In the genomic region with DNA sequence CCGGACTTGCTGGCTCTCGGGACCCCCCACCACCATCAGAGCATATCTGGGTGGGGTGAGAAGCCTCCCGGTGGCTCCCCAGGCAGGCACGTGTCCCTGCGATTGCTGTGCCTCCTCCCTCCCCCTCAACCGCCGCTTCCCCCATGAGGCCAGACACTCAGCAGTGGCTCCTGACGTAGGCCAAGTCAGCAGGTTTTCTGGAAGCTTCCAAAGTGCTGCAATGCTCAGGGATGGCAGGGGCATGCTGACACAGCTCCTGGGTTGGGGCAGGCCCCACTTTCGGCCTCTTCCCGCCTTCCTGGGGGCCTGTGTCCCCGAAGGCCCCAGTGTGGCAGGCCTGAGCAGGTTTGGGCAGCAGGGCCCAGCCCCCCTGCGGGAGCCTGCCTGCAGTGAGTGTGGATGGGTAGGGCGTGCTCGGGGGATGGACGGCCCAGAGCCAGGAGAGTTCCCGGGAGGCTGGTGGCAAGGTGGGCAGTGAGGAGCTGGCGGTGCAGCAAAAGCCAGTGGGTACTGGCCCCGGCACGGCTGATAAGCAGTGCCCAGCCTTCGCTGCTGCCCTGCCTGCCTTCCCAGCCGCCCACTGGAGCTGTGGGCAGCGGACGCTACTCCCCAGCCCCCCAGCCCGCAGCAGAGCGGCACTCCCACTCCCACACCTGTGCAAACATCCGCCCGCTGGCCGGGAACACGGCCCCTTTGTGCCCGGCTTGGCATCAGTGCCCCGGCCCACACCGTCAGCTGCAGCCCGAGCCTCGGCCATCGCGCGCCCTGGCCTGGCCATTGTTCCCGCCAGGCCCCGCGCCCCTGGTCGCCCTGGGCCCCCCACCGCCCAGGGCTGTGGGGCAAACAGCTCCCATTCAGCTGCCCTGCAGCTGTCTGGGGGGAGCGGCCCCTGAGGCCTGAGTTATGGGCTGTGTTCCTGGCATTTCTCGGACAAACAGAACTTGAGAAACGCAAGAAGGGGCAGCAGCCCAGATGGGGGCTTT, we compare ENCODE assay signal across 1 cellular context.
TF ChIP-seq lines count a peak whose summit lies in the region.

No MANE protein-coding gene starts in this region.

TF ChIP-seq in K562, 482 proteins besides CTCF, POLR2A, EP300 and RAD21 (continued from another document and continues in another):
- TF ChIP-seq VEZF1 (CRISPR knock-in tag; IDR thresholded peaks at IDR 0.05) (peak; percentile 74), WHSC1 (IDR thresholded peaks at IDR 0.05; ENCODE audit: low read length) (no peak), ZKSCAN3 (CRISPR knock-in tag; IDR thresholded peaks at IDR 0.05) (no peak), ZNF217 (CRISPR knock-in tag; IDR thresholded peaks at IDR 0.05) (no peak), ZNF384 (IDR thresholded peaks at IDR 0.05; ENCODE audit: low read depth, low read length) (no peak), PYGO2 (tag; IDR thresholded peaks at IDR 0.05) (no peak), RNF2 (IDR thresholded peaks at IDR 0.05) (peak; percentile 40; the same call in 1 of the 2 replicates), RUNX1 (IDR thresholded peaks at IDR 0.05; ENCODE audit: low read depth) (no peak), ZNF507 (tag; conservative IDR thresholded peaks at IDR 0.05) (no peak), MAFG (tag; conservative IDR thresholded peaks at IDR 0.05) (no peak), PHF8 (IDR thresholded peaks at IDR 0.05; ENCODE audit: borderline replicate concordance, low read length) (no peak), SMARCB1 (IDR thresholded peaks at IDR 0.05; ENCODE audit: insufficient read length, low read depth) (no peak), BHLHE40 (IDR thresholded peaks at IDR 0.05; ENCODE audit: low read length) (peak; percentile 83), RBM17 (IDR thresholded peaks at IDR 0.05; ENCODE audit: borderline replicate concordance, low read depth, low read length) (no peak), CREB1 (IDR thresholded peaks at IDR 0.05) (no peak), CREB1 (CRISPR knock-in tag; IDR thresholded peaks at IDR 0.05) (peak; percentile 45; the same call in 1 of the 2 replicates), NFE2 (IDR thresholded peaks at IDR 0.05; ENCODE audit: low read depth) (peak; percentile 49; the same call in 1 of the 2 replicates), CREM (IDR thresholded peaks at IDR 0.05; ENCODE audit: low read depth) (peak; percentile 74), NCOA4 (IDR thresholded peaks at IDR 0.05; ENCODE audit: partially characterized antibody) (no peak), ZNF830 (CRISPR knock-in tag; IDR thresholded peaks at IDR 0.05) (no peak), BCLAF1 (IDR thresholded peaks at IDR 0.05; ENCODE audit: borderline replicate concordance in 1 of 2, control insufficient read depth in 1 of 2, low read depth in 2 of 2, low read length in 1 of 2) (no peak), SMARCC2 (IDR thresholded peaks at IDR 0.05; ENCODE audit: low read depth) (no peak), ZNF23 (CRISPR knock-in tag; IDR thresholded peaks at IDR 0.05) (no peak), TCF7 (IDR thresholded peaks at IDR 0.05; ENCODE audit: borderline replicate concordance) (no peak), CXXC5 (CRISPR knock-in tag; IDR thresholded peaks at IDR 0.05) (no peak)
- TF ChIP-seq, protein P1, sequence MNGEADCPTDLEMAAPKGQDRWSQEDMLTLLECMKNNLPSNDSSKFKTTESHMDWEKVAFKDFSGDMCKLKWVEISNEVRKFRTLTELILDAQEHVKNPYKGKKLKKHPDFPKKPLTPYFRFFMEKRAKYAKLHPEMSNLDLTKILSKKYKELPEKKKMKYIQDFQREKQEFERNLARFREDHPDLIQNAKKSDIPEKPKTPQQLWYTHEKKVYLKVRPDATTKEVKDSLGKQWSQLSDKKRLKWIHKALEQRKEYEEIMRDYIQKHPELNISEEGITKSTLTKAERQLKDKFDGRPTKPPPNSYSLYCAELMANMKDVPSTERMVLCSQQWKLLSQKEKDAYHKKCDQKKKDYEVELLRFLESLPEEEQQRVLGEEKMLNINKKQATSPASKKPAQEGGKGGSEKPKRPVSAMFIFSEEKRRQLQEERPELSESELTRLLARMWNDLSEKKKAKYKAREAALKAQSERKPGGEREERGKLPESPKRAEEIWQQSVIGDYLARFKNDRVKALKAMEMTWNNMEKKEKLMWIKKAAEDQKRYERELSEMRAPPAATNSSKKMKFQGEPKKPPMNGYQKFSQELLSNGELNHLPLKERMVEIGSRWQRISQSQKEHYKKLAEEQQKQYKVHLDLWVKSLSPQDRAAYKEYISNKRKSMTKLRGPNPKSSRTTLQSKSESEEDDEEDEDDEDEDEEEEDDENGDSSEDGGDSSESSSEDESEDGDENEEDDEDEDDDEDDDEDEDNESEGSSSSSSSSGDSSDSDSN (IDR thresholded peaks at IDR 0.05; ENCODE audit: borderline replicate concordance in 1 of 2, low read depth in 2 of 2, low read length in 2 of 2): no peak
- TF ChIP-seq, protein P2, sequence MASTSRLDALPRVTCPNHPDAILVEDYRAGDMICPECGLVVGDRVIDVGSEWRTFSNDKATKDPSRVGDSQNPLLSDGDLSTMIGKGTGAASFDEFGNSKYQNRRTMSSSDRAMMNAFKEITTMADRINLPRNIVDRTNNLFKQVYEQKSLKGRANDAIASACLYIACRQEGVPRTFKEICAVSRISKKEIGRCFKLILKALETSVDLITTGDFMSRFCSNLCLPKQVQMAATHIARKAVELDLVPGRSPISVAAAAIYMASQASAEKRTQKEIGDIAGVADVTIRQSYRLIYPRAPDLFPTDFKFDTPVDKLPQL (IDR thresholded peaks at IDR 0.05; ENCODE audit: extremely low read depth, insufficient read length): no peak
- TF ChIP-seq, protein P3, sequence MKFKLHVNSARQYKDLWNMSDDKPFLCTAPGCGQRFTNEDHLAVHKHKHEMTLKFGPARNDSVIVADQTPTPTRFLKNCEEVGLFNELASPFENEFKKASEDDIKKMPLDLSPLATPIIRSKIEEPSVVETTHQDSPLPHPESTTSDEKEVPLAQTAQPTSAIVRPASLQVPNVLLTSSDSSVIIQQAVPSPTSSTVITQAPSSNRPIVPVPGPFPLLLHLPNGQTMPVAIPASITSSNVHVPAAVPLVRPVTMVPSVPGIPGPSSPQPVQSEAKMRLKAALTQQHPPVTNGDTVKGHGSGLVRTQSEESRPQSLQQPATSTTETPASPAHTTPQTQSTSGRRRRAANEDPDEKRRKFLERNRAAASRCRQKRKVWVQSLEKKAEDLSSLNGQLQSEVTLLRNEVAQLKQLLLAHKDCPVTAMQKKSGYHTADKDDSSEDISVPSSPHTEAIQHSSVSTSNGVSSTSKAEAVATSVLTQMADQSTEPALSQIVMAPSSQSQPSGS (CRISPR knock-in tag; IDR thresholded peaks at IDR 0.05): no peak
- TF ChIP-seq, protein P4, sequence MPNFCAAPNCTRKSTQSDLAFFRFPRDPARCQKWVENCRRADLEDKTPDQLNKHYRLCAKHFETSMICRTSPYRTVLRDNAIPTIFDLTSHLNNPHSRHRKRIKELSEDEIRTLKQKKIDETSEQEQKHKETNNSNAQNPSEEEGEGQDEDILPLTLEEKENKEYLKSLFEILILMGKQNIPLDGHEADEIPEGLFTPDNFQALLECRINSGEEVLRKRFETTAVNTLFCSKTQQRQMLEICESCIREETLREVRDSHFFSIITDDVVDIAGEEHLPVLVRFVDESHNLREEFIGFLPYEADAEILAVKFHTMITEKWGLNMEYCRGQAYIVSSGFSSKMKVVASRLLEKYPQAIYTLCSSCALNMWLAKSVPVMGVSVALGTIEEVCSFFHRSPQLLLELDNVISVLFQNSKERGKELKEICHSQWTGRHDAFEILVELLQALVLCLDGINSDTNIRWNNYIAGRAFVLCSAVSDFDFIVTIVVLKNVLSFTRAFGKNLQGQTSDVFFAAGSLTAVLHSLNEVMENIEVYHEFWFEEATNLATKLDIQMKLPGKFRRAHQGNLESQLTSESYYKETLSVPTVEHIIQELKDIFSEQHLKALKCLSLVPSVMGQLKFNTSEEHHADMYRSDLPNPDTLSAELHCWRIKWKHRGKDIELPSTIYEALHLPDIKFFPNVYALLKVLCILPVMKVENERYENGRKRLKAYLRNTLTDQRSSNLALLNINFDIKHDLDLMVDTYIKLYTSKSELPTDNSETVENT (CRISPR knock-in tag; IDR thresholded peaks at IDR 0.05): no peak
- TF ChIP-seq, protein P5, sequence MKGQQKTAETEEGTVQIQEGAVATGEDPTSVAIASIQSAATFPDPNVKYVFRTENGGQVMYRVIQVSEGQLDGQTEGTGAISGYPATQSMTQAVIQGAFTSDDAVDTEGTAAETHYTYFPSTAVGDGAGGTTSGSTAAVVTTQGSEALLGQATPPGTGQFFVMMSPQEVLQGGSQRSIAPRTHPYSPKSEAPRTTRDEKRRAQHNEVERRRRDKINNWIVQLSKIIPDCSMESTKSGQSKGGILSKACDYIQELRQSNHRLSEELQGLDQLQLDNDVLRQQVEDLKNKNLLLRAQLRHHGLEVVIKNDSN (CRISPR knock-in tag; IDR thresholded peaks at IDR 0.05): 0 out of 2 replicates have a peak, but pooled peaks have one; percentile 44
- TF ChIP-seq, protein P6, sequence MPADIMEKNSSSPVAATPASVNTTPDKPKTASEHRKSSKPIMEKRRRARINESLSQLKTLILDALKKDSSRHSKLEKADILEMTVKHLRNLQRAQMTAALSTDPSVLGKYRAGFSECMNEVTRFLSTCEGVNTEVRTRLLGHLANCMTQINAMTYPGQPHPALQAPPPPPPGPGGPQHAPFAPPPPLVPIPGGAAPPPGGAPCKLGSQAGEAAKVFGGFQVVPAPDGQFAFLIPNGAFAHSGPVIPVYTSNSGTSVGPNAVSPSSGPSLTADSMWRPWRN (IDR thresholded peaks at IDR 0.05; ENCODE audit: low read depth): no peak
- TF ChIP-seq, protein P7, sequence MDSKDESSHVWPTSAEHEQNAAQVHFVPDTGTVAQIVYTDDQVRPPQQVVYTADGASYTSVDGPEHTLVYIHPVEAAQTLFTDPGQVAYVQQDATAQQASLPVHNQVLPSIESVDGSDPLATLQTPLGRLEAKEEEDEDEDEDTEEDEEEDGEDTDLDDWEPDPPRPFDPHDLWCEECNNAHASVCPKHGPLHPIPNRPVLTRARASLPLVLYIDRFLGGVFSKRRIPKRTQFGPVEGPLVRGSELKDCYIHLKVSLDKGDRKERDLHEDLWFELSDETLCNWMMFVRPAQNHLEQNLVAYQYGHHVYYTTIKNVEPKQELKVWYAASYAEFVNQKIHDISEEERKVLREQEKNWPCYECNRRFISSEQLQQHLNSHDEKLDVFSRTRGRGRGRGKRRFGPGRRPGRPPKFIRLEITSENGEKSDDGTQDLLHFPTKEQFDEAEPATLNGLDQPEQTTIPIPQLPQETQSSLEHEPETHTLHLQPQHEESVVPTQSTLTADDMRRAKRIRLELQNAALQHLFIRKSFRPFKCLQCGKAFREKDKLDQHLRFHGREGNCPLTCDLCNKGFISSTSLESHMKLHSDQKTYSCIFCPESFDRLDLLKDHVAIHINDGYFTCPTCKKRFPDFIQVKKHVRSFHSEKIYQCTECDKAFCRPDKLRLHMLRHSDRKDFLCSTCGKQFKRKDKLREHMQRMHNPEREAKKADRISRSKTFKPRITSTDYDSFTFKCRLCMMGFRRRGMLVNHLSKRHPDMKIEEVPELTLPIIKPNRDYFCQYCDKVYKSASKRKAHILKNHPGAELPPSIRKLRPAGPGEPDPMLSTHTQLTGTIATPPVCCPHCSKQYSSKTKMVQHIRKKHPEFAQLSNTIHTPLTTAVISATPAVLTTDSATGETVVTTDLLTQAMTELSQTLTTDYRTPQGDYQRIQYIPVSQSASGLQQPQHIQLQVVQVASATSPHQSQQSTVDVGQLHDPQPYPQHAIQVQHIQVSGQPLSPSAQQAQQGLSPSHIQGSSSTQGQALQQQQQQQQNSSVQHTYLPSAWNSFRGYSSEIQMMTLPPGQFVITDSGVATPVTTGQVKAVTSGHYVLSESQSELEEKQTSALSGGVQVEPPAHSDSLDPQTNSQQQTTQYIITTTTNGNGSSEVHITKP (IDR thresholded peaks at IDR 0.05; ENCODE audit: partially characterized antibody): peak; percentile 59
